14 cellular contexts compared by ENCODE assay signal in genomic region chr2:126775300-126775985, GRCh38.
DNase-seq lines count a peak whose midpoint lies in the region; TF ChIP-seq lines count a peak whose summit lies in the region.
"Had no signal": no experiment of that assay in that cellular context is flagged by ENCODE, and none has a peak within 500 bp of the region (broad histone marks: within the 10 kb centered on the region; RNA-seq: fewer than 3 reads in every experiment).

No MANE protein-coding gene starts in this region.

- peaks cover 23% of the 10 kb centered on the region for H3K27me3 Mint-ChIP-seq in T-helper 1 cell treated with Interleukin-12 subunit alpha and Interleukin-12 subunit beta and Interleukin-4 antibody, amounts not matched to agents 30 μg/mL and 1 μg/mL, for 36 hours (ENCODE audit: low read depth)
- peaks cover 49% of the 10 kb centered on the region for H3K27me3 Mint-ChIP-seq in chondrocyte (ENCODE audit: low read depth)

- no peak overlapping the region for H3K4me3 ChIP-seq in parathyroid adenoma (ENCODE audit: low read depth, low read length)
- H3K4me3 ChIP-seq in GM23248 = no peak overlapping the region
- H3K4me3 ChIP-seq: prostate gland, thyroid gland had no signal

- H2AFZ ChIP-seq in parathyroid adenoma (peak overlapping the region; percentile 61), GM23248 (no peak overlapping the region)

- no peaks in the 10 kb centered on the region for H3K9me2 ChIP-seq in GM23248 (ENCODE audit: insufficient read depth)

- no peaks in the 10 kb centered on the region for H3F3A ChIP-seq in GM23248 (ENCODE audit: insufficient read depth)

- TF ChIP-seq CTCF in chondrocyte (IDR thresholded peaks at IDR 0.05) (no peak), parathyroid adenoma (IDR thresholded peaks at IDR 0.05) (no peak)

- H3K36me3 Mint-ChIP-seq in T-helper 1 cell treated with Interleukin-12 subunit alpha and Interleukin-12 subunit beta and Interleukin-4 antibody, amounts not matched to agents 30 μg/mL and 1 μg/mL, for 36 hours (ENCODE audit: low read depth) = no peaks in the 10 kb centered on the region
- H3K36me3 Mint-ChIP-seq in chondrocyte (ENCODE audit: low read depth) = no peaks in the 10 kb centered on the region

- H3K79me2 ChIP-seq in parathyroid adenoma (no peaks in the 10 kb centered on the region), GM23248 (ENCODE audit: insufficient read depth) (no peaks in the 10 kb centered on the region)

- H3K9me3 ChIP-seq in parathyroid adenoma (ENCODE audit: control insufficient read depth, low read length) (no peaks in the 10 kb centered on the region), GM23248 (ENCODE audit: low read depth) (no peaks in the 10 kb centered on the region)
- H3K9me3 ChIP-seq: prostate gland, thyroid gland had no signal

- in situ Hi-C loops in GM23248 (cut with MboI) = no loop called here

- no peaks in the 10 kb centered on the region for H4K20me1 ChIP-seq in GM23248 (ENCODE audit: insufficient read depth)

- H3K27me3 ChIP-seq in parathyroid adenoma (ENCODE audit: control insufficient read depth, insufficient read depth, low read length) (no peaks in the 10 kb centered on the region), GM23248 (replicated peaks; ENCODE audit: insufficient read depth) (peaks cover 10% of the 10 kb centered on the region; the same call in 1 of the 2 replicates)
- H3K27me3 ChIP-seq: thyroid gland had no signal

- H3K27ac ChIP-seq in parathyroid adenoma (peak overlapping the region; percentile 32), GM23248 (no peak overlapping the region)
- H3K27ac ChIP-seq: 22Rv1, prostate gland, thyroid gland had no signal

- no peak overlapping the region for H3K27ac Mint-ChIP-seq in T-helper 1 cell treated with Interleukin-12 subunit alpha and Interleukin-12 subunit beta and Interleukin-4 antibody, amounts not matched to agents 30 μg/mL and 1 μg/mL, for 36 hours
- H3K27ac Mint-ChIP-seq in chondrocyte (ENCODE audit: unreplicated experiment) = no peak overlapping the region

- H3K4me1 Mint-ChIP-seq in T-helper 1 cell treated with Interleukin-12 subunit alpha and Interleukin-12 subunit beta and Interleukin-4 antibody, amounts not matched to agents 30 μg/mL and 1 μg/mL, for 36 hours (ENCODE audit: low read depth) = peaks cover 16% of the 10 kb centered on the region
- H3K4me1 Mint-ChIP-seq in chondrocyte (ENCODE audit: low read depth) = peaks cover 8% of the 10 kb centered on the region

- DNase-seq in T-helper 1 cell (no peak), RPMI8226 (peak; percentile 8), chondrocyte (ENCODE audit: low spot score) (no peak), NCI-H748 (lab: John Stamatoyannopoulos, UW; ENCODE audit: unreplicated experiment) (no peak), GM23248 (no peak), NCI-H128 (lab: John Stamatoyannopoulos, UW; ENCODE audit: unreplicated experiment) (no peak)
- DNase-seq: activated CD4-positive, CD25-positive, alpha-beta regulatory T cell treated with anti-CD3 and anti-CD28 coated beads, Interleukin-2, amount 50 U/mL, for 72 hours; NCI-H1694 treated with DMSO at 0.1 percent for 48 hours; OCI-M1; thyroid gland had no signal

- H3K36me3 ChIP-seq in parathyroid adenoma (ENCODE audit: control insufficient read depth, insufficient read depth, low read length) (no peaks in the 10 kb centered on the region), GM23248 (ENCODE audit: low read depth) (no peaks in the 10 kb centered on the region)
- H3K36me3 ChIP-seq: prostate gland, thyroid gland had no signal

- H3K9ac ChIP-seq in parathyroid adenoma = no peak overlapping the region
- no peak overlapping the region for H3K9ac ChIP-seq in GM23248

- no peaks in the 10 kb centered on the region for H3K9me3 Mint-ChIP-seq in T-helper 1 cell treated with Interleukin-12 subunit alpha and Interleukin-12 subunit beta and Interleukin-4 antibody, amounts not matched to agents 30 μg/mL and 1 μg/mL, for 36 hours
- no peaks in the 10 kb centered on the region for H3K9me3 Mint-ChIP-seq in chondrocyte (ENCODE audit: low read depth)

- no peak overlapping the region for H3K4me2 ChIP-seq in parathyroid adenoma (ENCODE audit: low read length)
- no peak overlapping the region for H3K4me2 ChIP-seq in GM23248 (ENCODE audit: unreplicated experiment)

- H3K4me1 ChIP-seq in parathyroid adenoma (peaks cover 13% of the 10 kb centered on the region), GM23248 (ENCODE audit: insufficient read depth) (peaks cover 5% of the 10 kb centered on the region; the same call in 1 of the 2 replicates)
- H3K4me1 ChIP-seq: prostate gland had no signal

- WGBS in GM23248 (ENCODE audit: low coverage in 1 of 2, low lambda C conversion rate in 2 of 2, missing lambda C conversion rate in 2 of 2), 2 experiments = 62 to 67% methylated on average over 8 to 10 of the region's 10 CpGs

- peak overlapping the region; percentile 80 for H3K4me3 Mint-ChIP-seq in T-helper 1 cell treated with Interleukin-12 subunit alpha and Interleukin-12 subunit beta and Interleukin-4 antibody, amounts not matched to agents 30 μg/mL and 1 μg/mL, for 36 hours
- H3K4me3 Mint-ChIP-seq in chondrocyte (ENCODE audit: unreplicated experiment) = peak overlapping the region; percentile 43
